Comparison of ENCODE assay signal across 36 cellular contexts in the genomic region with DNA sequence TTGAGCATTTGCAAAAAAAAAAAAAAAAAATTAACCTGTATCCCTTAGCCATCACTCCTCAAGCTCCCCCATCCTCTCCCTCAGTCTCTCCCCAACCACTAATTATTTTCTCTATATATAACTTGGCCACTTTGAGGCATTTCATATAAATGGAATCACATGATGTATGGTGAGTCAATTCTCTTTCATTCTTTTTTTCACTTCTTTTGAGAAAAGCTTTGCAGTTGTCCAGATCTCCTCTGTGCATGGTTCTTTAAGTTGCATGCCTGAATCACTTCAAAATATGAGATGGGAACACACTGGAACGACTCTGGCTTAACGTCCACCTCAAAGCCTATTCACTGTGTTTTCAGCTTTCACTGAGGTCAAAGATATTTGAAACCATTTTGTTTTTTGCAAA. TPM values are rescaled to one million over a fixed set of nuclear protein-coding genes. Genes with fewer than 3 reads are reported as not detected.
"Had no signal": no experiment of that assay in that cellular context is flagged by ENCODE, and none has a peak within 500 bp of the region (broad histone marks: within the 10 kb centered on the region; RNA-seq: fewer than 3 reads in every experiment).

No MANE protein-coding gene starts in this region.

- H3K4me1 ChIP-seq: ascending aorta had no signal

- ATAC-seq: activated CD4-positive, alpha-beta T cell treated with anti-CD3 and anti-CD28 coated beads for 36 hours; activated CD4-positive, CD25-positive, alpha-beta regulatory T cell treated with anti-CD3 and anti-CD28 coated beads, Interleukin-2, amount 50 U/mL, for 24 hours; activated CD8-positive, alpha-beta memory T cell treated with anti-CD3 and anti-CD28 coated beads, Interleukin-2, amount 10 ng/mL, durations not matched to agents 7 days and 5 days; activated CD8-positive, alpha-beta T cell treated with anti-CD3 and anti-CD28 coated beads, Interleukin-2, amount 10 ng/mL, durations not matched to agents 7 days and 5 days; activated naive CD8-positive, alpha-beta T cell treated with anti-CD3 and anti-CD28 coated beads, Interleukin-2, amount 50 U/mL, for 24 hours; T-cell; T-helper 17 cell; WTC11 had no signal

- H3K27me3 Mint-ChIP-seq: activated CD4-positive, alpha-beta memory T cell treated with anti-CD3 and anti-CD28 coated beads, Interleukin-2, amount 10 ng/mL, durations not matched to agents 7 days and 5 days; activated CD4-positive, alpha-beta T cell treated with anti-CD3 and anti-CD28 coated beads, Interleukin-2, amount 10 ng/mL, durations not matched to agents 7 days and 5 days; activated CD8-positive, alpha-beta memory T cell treated with anti-CD3 and anti-CD28 coated beads, Interleukin-2, amount 10 ng/mL, durations not matched to agents 7 days and 5 days; activated naive CD4-positive, alpha-beta T cell treated with anti-CD3 and anti-CD28 coated beads, Interleukin-2, amount 10 ng/mL, durations not matched to agents 7 days and 5 days; activated naive CD4-positive, alpha-beta T cell treated with anti-CD3 and anti-CD28 coated beads, Interleukin-2, amount 50 U/mL, for 24 hours; activated naive CD8-positive, alpha-beta T cell; activated naive CD8-positive, alpha-beta T cell treated with anti-CD3 and anti-CD28 coated beads, Interleukin-2, amount 10 ng/mL, durations not matched to agents 7 days and 5 days had no signal

- H3K36me3 Mint-ChIP-seq: activated CD8-positive, alpha-beta memory T cell treated with anti-CD3 and anti-CD28 coated beads, Interleukin-2, amount 10 ng/mL, durations not matched to agents 7 days and 5 days; activated naive CD4-positive, alpha-beta T cell treated with anti-CD3 and anti-CD28 coated beads, Interleukin-2, amount 10 ng/mL, durations not matched to agents 7 days and 5 days; activated naive CD4-positive, alpha-beta T cell treated with anti-CD3 and anti-CD28 coated beads, Interleukin-2, amount 50 U/mL, for 24 hours; activated naive CD8-positive, alpha-beta T cell; activated naive CD8-positive, alpha-beta T cell treated with anti-CD3 and anti-CD28 coated beads, Interleukin-2, amount 10 ng/mL, durations not matched to agents 7 days and 5 days; brain; T-cell had no signal

- H3K4me3 ChIP-seq: ascending aorta, cardiac muscle cell had no signal

- H3K4me1 Mint-ChIP-seq: activated CD4-positive, alpha-beta memory T cell treated with anti-CD3 and anti-CD28 coated beads, Interleukin-2, amount 10 ng/mL, durations not matched to agents 7 days and 5 days; activated CD4-positive, alpha-beta T cell treated with anti-CD3 and anti-CD28 coated beads for 36 hours; activated CD4-positive, alpha-beta T cell treated with anti-CD3 and anti-CD28 coated beads, Interleukin-2, amount 10 ng/mL, durations not matched to agents 7 days and 5 days; activated CD8-positive, alpha-beta memory T cell treated with anti-CD3 and anti-CD28 coated beads, Interleukin-2, amount 10 ng/mL, durations not matched to agents 7 days and 5 days; activated naive CD4-positive, alpha-beta T cell treated with anti-CD3 and anti-CD28 coated beads, Interleukin-2, amount 10 ng/mL, durations not matched to agents 7 days and 5 days; activated naive CD4-positive, alpha-beta T cell treated with anti-CD3 and anti-CD28 coated beads, Interleukin-2, amount 50 U/mL, for 24 hours; activated naive CD8-positive, alpha-beta T cell treated with anti-CD3 and anti-CD28 coated beads, Interleukin-2, amount 10 ng/mL, durations not matched to agents 7 days and 5 days; activated naive CD8-positive, alpha-beta T cell treated with anti-CD3 and anti-CD28 coated beads, Interleukin-2, amount 50 U/mL, for 24 hours; T-cell had no signal

- H3K4me3 Mint-ChIP-seq: activated CD4-positive, alpha-beta memory T cell treated with anti-CD3 and anti-CD28 coated beads, Interleukin-2, amount 10 ng/mL, durations not matched to agents 7 days and 5 days; activated CD4-positive, alpha-beta T cell treated with anti-CD3 and anti-CD28 coated beads for 36 hours; activated CD4-positive, alpha-beta T cell treated with anti-CD3 and anti-CD28 coated beads, Interleukin-2, amount 10 ng/mL, durations not matched to agents 7 days and 5 days; activated CD8-positive, alpha-beta memory T cell treated with anti-CD3 and anti-CD28 coated beads, Interleukin-2, amount 10 ng/mL, durations not matched to agents 7 days and 5 days; activated CD8-positive, alpha-beta T cell treated with anti-CD3 and anti-CD28 coated beads, Interleukin-2, amount 10 ng/mL, durations not matched to agents 7 days and 5 days; activated naive CD4-positive, alpha-beta T cell treated with anti-CD3 and anti-CD28 coated beads, Interleukin-2, amount 10 ng/mL, durations not matched to agents 7 days and 5 days; activated naive CD4-positive, alpha-beta T cell treated with anti-CD3 and anti-CD28 coated beads, Interleukin-2, amount 50 U/mL, for 24 hours; activated naive CD8-positive, alpha-beta T cell; activated naive CD8-positive, alpha-beta T cell treated with anti-CD3 and anti-CD28 coated beads, Interleukin-2, amount 10 ng/mL, durations not matched to agents 7 days and 5 days; activated naive CD8-positive, alpha-beta T cell treated with anti-CD3 and anti-CD28 coated beads, Interleukin-2, amount 50 U/mL, for 24 hours; activated T-cell treated with anti-CD3 and anti-CD28 coated beads, Interleukin-2, amount 50 U/mL, for 24 hours; brain; T-cell; T-helper 17 cell; WTC11 had no signal

- H3K36me3 ChIP-seq: ascending aorta, cardiac muscle cell, WERI-Rb-1 had no signal

- H3K27ac Mint-ChIP-seq: activated CD4-positive, alpha-beta memory T cell treated with anti-CD3 and anti-CD28 coated beads, Interleukin-2, amount 10 ng/mL, durations not matched to agents 7 days and 5 days; activated CD4-positive, alpha-beta T cell treated with anti-CD3 and anti-CD28 coated beads for 36 hours; activated CD4-positive, alpha-beta T cell treated with anti-CD3 and anti-CD28 coated beads, Interleukin-2, amount 10 ng/mL, durations not matched to agents 7 days and 5 days; activated CD8-positive, alpha-beta memory T cell treated with anti-CD3 and anti-CD28 coated beads, Interleukin-2, amount 10 ng/mL, durations not matched to agents 7 days and 5 days; activated CD8-positive, alpha-beta T cell treated with anti-CD3 and anti-CD28 coated beads, Interleukin-2, amount 10 ng/mL, durations not matched to agents 7 days and 5 days; activated naive CD4-positive, alpha-beta T cell treated with anti-CD3 and anti-CD28 coated beads, Interleukin-2, amount 10 ng/mL, durations not matched to agents 7 days and 5 days; activated naive CD4-positive, alpha-beta T cell treated with anti-CD3 and anti-CD28 coated beads, Interleukin-2, amount 50 U/mL, for 24 hours; activated naive CD8-positive, alpha-beta T cell; activated naive CD8-positive, alpha-beta T cell treated with anti-CD3 and anti-CD28 coated beads, Interleukin-2, amount 10 ng/mL, durations not matched to agents 7 days and 5 days; activated naive CD8-positive, alpha-beta T cell treated with anti-CD3 and anti-CD28 coated beads, Interleukin-2, amount 50 U/mL, for 24 hours; activated T-cell treated with anti-CD3 and anti-CD28 coated beads, Interleukin-2, amount 50 U/mL, for 24 hours; activated T-helper 2 cell treated with anti-CD3 and anti-CD28 coated beads, Interferon-gamma antibody, Interleukin-2, Interleukin-4, amounts not matched to agents 10 μg/mL and 5 μg/mL and 100 μg/mL, durations not matched to agents 14 hours and 24 hours and 36 hours; brain; T-cell; T-helper 17 cell had no signal

- H3K9me3 Mint-ChIP-seq: activated CD4-positive, alpha-beta T cell treated with anti-CD3 and anti-CD28 coated beads, Interleukin-2, amount 10 ng/mL, durations not matched to agents 7 days and 5 days; activated naive CD4-positive, alpha-beta T cell treated with anti-CD3 and anti-CD28 coated beads, Interleukin-2, amount 10 ng/mL, durations not matched to agents 7 days and 5 days; activated naive CD4-positive, alpha-beta T cell treated with anti-CD3 and anti-CD28 coated beads, Interleukin-2, amount 50 U/mL, for 24 hours; activated naive CD8-positive, alpha-beta T cell treated with anti-CD3 and anti-CD28 coated beads, Interleukin-2, amount 10 ng/mL, durations not matched to agents 7 days and 5 days; activated naive CD8-positive, alpha-beta T cell treated with anti-CD3 and anti-CD28 coated beads, Interleukin-2, amount 50 U/mL, for 24 hours; activated T-cell treated with anti-CD3 and anti-CD28 coated beads, Interleukin-2, amount 50 U/mL, for 24 hours; activated T-helper 2 cell treated with anti-CD3 and anti-CD28 coated beads, Interferon-gamma antibody, Interleukin-2, Interleukin-4, amounts not matched to agents 10 μg/mL and 5 μg/mL and 100 μg/mL, durations not matched to agents 14 hours and 24 hours and 36 hours; T-cell had no signal

- H3K9me3 ChIP-seq: ascending aorta had no signal

- H3K27ac ChIP-seq: ascending aorta, cardiac muscle cell, WERI-Rb-1 had no signal

- DNase-seq: activated CD4-positive, alpha-beta memory T cell treated with anti-CD3 and anti-CD28 coated beads, Interleukin-2, amount 10 ng/mL, durations not matched to agents 7 days and 5 days; activated CD4-positive, alpha-beta T cell treated with anti-CD3 and anti-CD28 coated beads for 1 hour; activated CD4-positive, alpha-beta T cell treated with anti-CD3 and anti-CD28 coated beads for 36 hours; activated CD4-positive, alpha-beta T cell treated with anti-CD3 and anti-CD28 coated beads for 48 hours; activated CD4-positive, alpha-beta T cell treated with anti-CD3 and anti-CD28 coated beads, Interleukin-2, amount 10 ng/mL, durations not matched to agents 7 days and 5 days; activated CD4-positive, alpha-beta T cell treated with anti-CD3 and anti-CD28 coated beads, Interleukin-2, amount 50 U/mL, for 48 hours; activated CD4-positive, CD25-positive, alpha-beta regulatory T cell; activated CD8-positive, alpha-beta memory T cell treated with anti-CD3 and anti-CD28 coated beads for 24 hours; activated CD8-positive, alpha-beta memory T cell treated with anti-CD3 and anti-CD28 coated beads, Interleukin-2, amount 10 ng/mL, durations not matched to agents 7 days and 5 days; activated CD8-positive, alpha-beta memory T cell treated with anti-CD3 and anti-CD28 coated beads, Interleukin-2, amount 50 U/mL, for 48 hours; activated CD8-positive, alpha-beta T cell treated with anti-CD3 and anti-CD28 coated beads, Interleukin-2, amount 10 ng/mL, durations not matched to agents 7 days and 5 days; activated effector memory CD4-positive, alpha-beta T cell treated with Interleukin-2 at 50 U/mL for 16 hours; activated gamma-delta T cell; activated naive CD4-positive, alpha-beta T cell treated with anti-CD3 and anti-CD28 coated beads, Interleukin-2, amount 10 ng/mL, durations not matched to agents 7 days and 5 days; activated naive CD4-positive, alpha-beta T cell treated with Interleukin-2 at 50 U/mL for 16 hours; activated naive CD8-positive, alpha-beta T cell treated with anti-CD3 and anti-CD28 coated beads, Interleukin-2, amount 10 ng/mL, durations not matched to agents 7 days and 5 days; activated naive CD8-positive, alpha-beta T cell treated with anti-CD3 and anti-CD28 coated beads, Interleukin-2, amount 50 U/mL, for 24 hours; activated T-cell treated with anti-CD3 and anti-CD28 coated beads, Interleukin-2, amount 50 U/mL, for 24 hours; activated T-cell treated with anti-CD3 and anti-CD28 coated beads, Interleukin-2, amount 50 U/mL, for 48 hours; amygdala; anterior cingulate cortex; central memory CD4-positive, alpha-beta T cell; T-cell; T-helper 17 cell; T1000; WERI-Rb-1 had no signal

- H3K27me3 ChIP-seq: ascending aorta, cardiac muscle cell had no signal

RNA-seq across cellular contexts. Expression of a gene that starts 40.7 kb away (rescaled TPM):
- total RNA-seq: activated CD4-positive, alpha-beta memory T cell treated with anti-CD3 and anti-CD28 coated beads, Interleukin-2, amount 10 ng/mL, durations not matched to agents 7 days and 5 days; activated CD4-positive, alpha-beta T cell treated with anti-CD3 and anti-CD28 coated beads for 36 hours; activated CD4-positive, alpha-beta T cell treated with anti-CD3 and anti-CD28 coated beads, Interleukin-2, amount 10 ng/mL, durations not matched to agents 7 days and 5 days; activated CD8-positive, alpha-beta memory T cell treated with anti-CD3 and anti-CD28 coated beads, Interleukin-2, amount 10 ng/mL, durations not matched to agents 7 days and 5 days; activated CD8-positive, alpha-beta T cell treated with anti-CD3 and anti-CD28 coated beads, Interleukin-2, amount 10 ng/mL, durations not matched to agents 7 days and 5 days; activated naive CD8-positive, alpha-beta T cell treated with anti-CD3 and anti-CD28 coated beads, Interleukin-2, amount 10 ng/mL, durations not matched to agents 7 days and 5 days; activated T-helper 2 cell treated with anti-CD3 and anti-CD28 coated beads, Interferon-gamma antibody, Interleukin-2, Interleukin-4, amounts not matched to agents 10 μg/mL and 5 μg/mL and 100 μg/mL, durations not matched to agents 14 hours and 24 hours and 36 hours; T-helper 1 cell treated with Interleukin-12 subunit alpha and Interleukin-12 subunit beta and Interleukin-4 antibody, amounts not matched to agents 30 ng/mL and 1 ng/mL, for 36 hours; T-helper 2 cell treated with Interferon-gamma antibody and Interleukin-4, amounts not matched to agents 100 ng/mL and 5 ng/mL, for 36 hours had no signal
- polyA plus RNA-seq: cardiac muscle cell had no signal
